ENCODE assay signal across 1 cellular context in the genomic region with DNA sequence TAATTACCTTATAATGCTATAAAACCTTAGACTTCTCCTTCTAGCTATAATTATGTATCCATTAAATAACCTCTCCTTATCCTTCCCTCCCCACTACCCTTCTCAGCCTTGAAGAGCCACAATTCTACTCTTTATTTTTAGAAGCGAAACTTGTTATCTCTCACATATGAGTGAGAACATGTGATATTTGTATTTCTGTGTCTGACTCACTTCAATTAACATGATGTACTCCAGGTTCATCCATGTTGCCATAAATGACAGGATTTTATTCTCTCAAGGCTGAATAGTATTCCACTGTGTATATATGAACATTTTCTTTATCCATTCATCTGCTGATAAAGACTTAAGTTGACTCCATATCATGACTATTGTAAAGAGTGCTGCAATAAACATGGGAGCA.
TF ChIP-seq lines count a peak whose summit lies in the region.

No MANE protein-coding gene starts in this region.

TF ChIP-seq in SK-N-SH, 30 proteins besides CTCF, POLR2A, EP300 and RAD21 (continued from another document):
- TF ChIP-seq, protein P1, sequence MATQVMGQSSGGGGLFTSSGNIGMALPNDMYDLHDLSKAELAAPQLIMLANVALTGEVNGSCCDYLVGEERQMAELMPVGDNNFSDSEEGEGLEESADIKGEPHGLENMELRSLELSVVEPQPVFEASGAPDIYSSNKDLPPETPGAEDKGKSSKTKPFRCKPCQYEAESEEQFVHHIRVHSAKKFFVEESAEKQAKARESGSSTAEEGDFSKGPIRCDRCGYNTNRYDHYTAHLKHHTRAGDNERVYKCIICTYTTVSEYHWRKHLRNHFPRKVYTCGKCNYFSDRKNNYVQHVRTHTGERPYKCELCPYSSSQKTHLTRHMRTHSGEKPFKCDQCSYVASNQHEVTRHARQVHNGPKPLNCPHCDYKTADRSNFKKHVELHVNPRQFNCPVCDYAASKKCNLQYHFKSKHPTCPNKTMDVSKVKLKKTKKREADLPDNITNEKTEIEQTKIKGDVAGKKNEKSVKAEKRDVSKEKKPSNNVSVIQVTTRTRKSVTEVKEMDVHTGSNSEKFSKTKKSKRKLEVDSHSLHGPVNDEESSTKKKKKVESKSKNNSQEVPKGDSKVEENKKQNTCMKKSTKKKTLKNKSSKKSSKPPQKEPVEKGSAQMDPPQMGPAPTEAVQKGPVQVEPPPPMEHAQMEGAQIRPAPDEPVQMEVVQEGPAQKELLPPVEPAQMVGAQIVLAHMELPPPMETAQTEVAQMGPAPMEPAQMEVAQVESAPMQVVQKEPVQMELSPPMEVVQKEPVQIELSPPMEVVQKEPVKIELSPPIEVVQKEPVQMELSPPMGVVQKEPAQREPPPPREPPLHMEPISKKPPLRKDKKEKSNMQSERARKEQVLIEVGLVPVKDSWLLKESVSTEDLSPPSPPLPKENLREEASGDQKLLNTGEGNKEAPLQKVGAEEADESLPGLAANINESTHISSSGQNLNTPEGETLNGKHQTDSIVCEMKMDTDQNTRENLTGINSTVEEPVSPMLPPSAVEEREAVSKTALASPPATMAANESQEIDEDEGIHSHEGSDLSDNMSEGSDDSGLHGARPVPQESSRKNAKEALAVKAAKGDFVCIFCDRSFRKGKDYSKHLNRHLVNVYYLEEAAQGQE (IDR thresholded peaks at IDR 0.05; ENCODE audit: low read depth, low read length), result no peak
- no peak for TF ChIP-seq JUND (IDR thresholded peaks at IDR 0.05)
- TF ChIP-seq RCOR1 (IDR thresholded peaks at IDR 0.05; ENCODE audit: low read length), result no peak
- TF ChIP-seq, protein P2, sequence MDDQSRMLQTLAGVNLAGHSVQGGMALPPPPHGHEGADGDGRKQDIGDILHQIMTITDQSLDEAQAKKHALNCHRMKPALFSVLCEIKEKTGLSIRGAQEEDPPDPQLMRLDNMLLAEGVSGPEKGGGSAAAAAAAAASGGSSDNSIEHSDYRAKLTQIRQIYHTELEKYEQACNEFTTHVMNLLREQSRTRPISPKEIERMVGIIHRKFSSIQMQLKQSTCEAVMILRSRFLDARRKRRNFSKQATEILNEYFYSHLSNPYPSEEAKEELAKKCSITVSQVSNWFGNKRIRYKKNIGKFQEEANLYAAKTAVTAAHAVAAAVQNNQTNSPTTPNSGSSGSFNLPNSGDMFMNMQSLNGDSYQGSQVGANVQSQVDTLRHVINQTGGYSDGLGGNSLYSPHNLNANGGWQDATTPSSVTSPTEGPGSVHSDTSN (IDR thresholded peaks at IDR 0.05), result no peak
